ENCODE assay signal across 8 cellular contexts in the genomic region with DNA sequence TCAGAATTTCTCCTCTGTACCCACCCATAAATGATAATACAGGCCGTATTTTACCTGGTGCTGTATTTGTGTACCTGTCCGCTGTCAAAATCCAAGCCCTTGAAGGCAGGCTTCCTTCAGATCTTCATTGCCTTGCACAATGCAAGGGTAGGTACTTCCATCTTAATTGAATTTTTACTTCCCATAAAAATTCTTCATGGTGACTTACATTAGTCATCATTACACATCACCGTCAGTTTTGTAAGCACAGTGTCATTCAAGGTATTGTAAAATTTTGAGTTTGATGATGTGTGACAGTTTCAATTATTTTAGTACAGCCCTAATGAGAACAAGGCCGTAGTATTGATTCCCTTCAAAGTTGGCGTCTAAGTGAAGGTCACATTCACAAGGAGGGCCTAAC. TPM values are rescaled to one million over a fixed set of nuclear protein-coding genes. Genes with fewer than 3 reads are reported as not detected.
DNase-seq lines count a peak whose midpoint lies in the region; ATAC-seq and TF ChIP-seq lines count a peak whose summit lies in the region.

No MANE protein-coding gene starts in this region.

- intact Hi-C loops in MCF 10A (cut with micrococcal nuclease): loop anchor here (2.0 to 10.0 kb wide), 4 partner anchors 61 to 285 kb away; a partner anchor contains a TSS
- intact Hi-C loops in right lobe of liver (cut with DNase I): no loop called here

- H3K4me1 ChIP-seq in right lobe of liver: peaks cover 0 to 25% (median 9%) of the 10 kb centered on the region in 4 donors
- H3K4me1 ChIP-seq in tibial nerve: peaks cover 0 to 52% (median 2%) of the 10 kb centered on the region in 4 donors

- no TSS peak for BruUV-seq in MCF 10A (replicated peaks; lab: Mats Ljungman, UMichigan)

- H3K36me3 ChIP-seq in right lobe of liver: no peaks in the 10 kb centered on the region
- peaks cover 0 to 24% (median 0%) of the 10 kb centered on the region in 3 donors for H3K36me3 ChIP-seq in tibial nerve

- peaks cover 50% of the 10 kb centered on the region for H3K36me3 Mint-ChIP-seq in MCF 10A (ENCODE audit: insufficient read depth, unreplicated experiment)

- no peak for TF ChIP-seq CTCF in MCF 10A (IDR thresholded peaks at IDR 0.05; ENCODE audit: unreplicated experiment)
- no peak for TF ChIP-seq CTCF in right lobe of liver (IDR thresholded peaks at IDR 0.05)
- no peak for TF ChIP-seq CTCF in tibial nerve (IDR thresholded peaks at IDR 0.05)

- CTCF ChIA-PET in MCF 10A (lab: Yijun Ruan, JAX): interaction anchor here (0.6 to 1.4 kb wide), 2 partner anchors 13 to 28 kb away, joined by 5 to 9 read pairs; no protein-coding TSS in a partner anchor

- H3K27ac ChIP-seq in right lobe of liver: peak overlapping the region; percentile 92 to 96 (median 95)
- peak overlapping the region; percentile 79 to 99 (median 96) for H3K27ac ChIP-seq in tibial nerve

- 12% methylated on average over 5 of the region's 5 CpGs for WGBS in right lobe of liver (ENCODE audit: insufficient coverage, low coverage, low lambda C conversion rate, missing lambda C conversion rate)
- WGBS in tibial nerve, 2 donors: 27 to 30% methylated on average over 5 of the region's 5 CpGs

- no peak for TF ChIP-seq EP300 in tibial nerve (IDR thresholded peaks at IDR 0.05)

- peaks cover 23% of the 10 kb centered on the region for H3K4me1 Mint-ChIP-seq in MCF 10A (ENCODE audit: insufficient read depth, unreplicated experiment)

- POLR2A ChIA-PET in MCF 10A (lab: Yijun Ruan, JAX): interaction anchor here (0.7 to 5.4 kb wide), 27 partner anchors 11 to 514 kb away, joined by 3 to 80 read pairs (median 6); a partner anchor contains a TSS

- H3K27me3 ChIP-seq in right lobe of liver (no peaks in the 10 kb centered on the region), tibial nerve (no peaks in the 10 kb centered on the region)

- H3K9me3 ChIP-seq in right lobe of liver: no peaks in the 10 kb centered on the region
- no peaks in the 10 kb centered on the region for H3K9me3 ChIP-seq in tibial nerve

- H3K4me3 ChIP-seq in GM08714 (ENCODE audit: low read length) (peak overlapping the region; percentile 76), right lobe of liver (peak overlapping the region; percentile 86 to 94 (median 91)), tibial nerve (peak overlapping the region; percentile 69 to 95 (median 90))

- H3K27ac Mint-ChIP-seq in MCF 10A (ENCODE audit: low read depth, unreplicated experiment): peak overlapping the region; percentile 99

- peak; percentile 33 for DNase-seq in NCI-H2227 (lab: John Stamatoyannopoulos, UW; ENCODE audit: unreplicated experiment)
- peak; percentile 44 for DNase-seq in MCF 10A (ENCODE audit: unreplicated experiment)
- DNase-seq in right lobe of liver: no peak
- no peak for DNase-seq in tibial nerve (ENCODE audit: low spot score in 2 of 2)
- DNase-seq in activated CD4-positive, CD25-positive, alpha-beta regulatory T cell treated with anti-CD3 and anti-CD28 coated beads, Interleukin-2, amount 50 U/mL, for 72 hours: no peak

- H3K9me3 Mint-ChIP-seq in MCF 10A (ENCODE audit: unreplicated experiment): no peaks in the 10 kb centered on the region

- ATAC-seq in right lobe of liver (peak in 1 of 4 donors; percentile 2), GM18861 (IDR thresholded peaks at IDR 0.05; ENCODE audit: unreplicated experiment) (no peak), HG03025 (IDR thresholded peaks at IDR 0.05; ENCODE audit: low FRiP score, unreplicated experiment) (no peak)

- H3K27me3 Mint-ChIP-seq in MCF 10A (ENCODE audit: insufficient read depth, unreplicated experiment): no peaks in the 10 kb centered on the region

- TF ChIP-seq POLR2A in right lobe of liver (IDR thresholded peaks at IDR 0.05): no peak
- no peak for TF ChIP-seq POLR2A in tibial nerve (IDR thresholded peaks at IDR 0.05)

- peak overlapping the region; percentile 91 for H3K4me3 Mint-ChIP-seq in MCF 10A (ENCODE audit: unreplicated experiment)

RNA-seq across cellular contexts. Expression of a gene that starts 0.8 kb away (rescaled TPM):
- 70.8 and 78.4 TPM in 2 replicates for total RNA-seq in MCF 10A (2022)
- 10 to 100 TPM; 15.8 to 68.0 (median 25.7) TPM for total RNA-seq in right lobe of liver
- total RNA-seq in tibial nerve: 100 to 1,000 TPM in 2 of 4 donors, 10 to 100 TPM in 2; 83.3 to 104 (median 99.1) TPM

Comparison
In these comparisons a context has a peak if more than half of its experiments do, and no peak if none do; other contexts are left out.
1. DNase-seq: peak in NCI-H2227 (single experiment) and MCF 10A (single experiment); none in right lobe of liver (0 of 3), tibial nerve (0 of 2) and activated CD4-positive, CD25-positive, alpha-beta regulatory T cell treated with anti-CD3 and anti-CD28 coated beads, Interleukin-2, amount 50 U/mL, for 72 hours (single experiment).
2. Peak in every context shown above with its lines, with median percentiles within 50 percentile points of each other: H3K4me3 ChIP-seq.